ENCODE assay signal across 1 cellular context in genomic region chr12:105164068-105164467, GRCh38.
TF ChIP-seq lines count a peak whose summit lies in the region.

No MANE protein-coding gene starts in this region.

TF ChIP-seq in GM23338, 12 proteins besides CTCF, POLR2A, EP300 and RAD21 (continued from another document):
- TF ChIP-seq, protein P1, sequence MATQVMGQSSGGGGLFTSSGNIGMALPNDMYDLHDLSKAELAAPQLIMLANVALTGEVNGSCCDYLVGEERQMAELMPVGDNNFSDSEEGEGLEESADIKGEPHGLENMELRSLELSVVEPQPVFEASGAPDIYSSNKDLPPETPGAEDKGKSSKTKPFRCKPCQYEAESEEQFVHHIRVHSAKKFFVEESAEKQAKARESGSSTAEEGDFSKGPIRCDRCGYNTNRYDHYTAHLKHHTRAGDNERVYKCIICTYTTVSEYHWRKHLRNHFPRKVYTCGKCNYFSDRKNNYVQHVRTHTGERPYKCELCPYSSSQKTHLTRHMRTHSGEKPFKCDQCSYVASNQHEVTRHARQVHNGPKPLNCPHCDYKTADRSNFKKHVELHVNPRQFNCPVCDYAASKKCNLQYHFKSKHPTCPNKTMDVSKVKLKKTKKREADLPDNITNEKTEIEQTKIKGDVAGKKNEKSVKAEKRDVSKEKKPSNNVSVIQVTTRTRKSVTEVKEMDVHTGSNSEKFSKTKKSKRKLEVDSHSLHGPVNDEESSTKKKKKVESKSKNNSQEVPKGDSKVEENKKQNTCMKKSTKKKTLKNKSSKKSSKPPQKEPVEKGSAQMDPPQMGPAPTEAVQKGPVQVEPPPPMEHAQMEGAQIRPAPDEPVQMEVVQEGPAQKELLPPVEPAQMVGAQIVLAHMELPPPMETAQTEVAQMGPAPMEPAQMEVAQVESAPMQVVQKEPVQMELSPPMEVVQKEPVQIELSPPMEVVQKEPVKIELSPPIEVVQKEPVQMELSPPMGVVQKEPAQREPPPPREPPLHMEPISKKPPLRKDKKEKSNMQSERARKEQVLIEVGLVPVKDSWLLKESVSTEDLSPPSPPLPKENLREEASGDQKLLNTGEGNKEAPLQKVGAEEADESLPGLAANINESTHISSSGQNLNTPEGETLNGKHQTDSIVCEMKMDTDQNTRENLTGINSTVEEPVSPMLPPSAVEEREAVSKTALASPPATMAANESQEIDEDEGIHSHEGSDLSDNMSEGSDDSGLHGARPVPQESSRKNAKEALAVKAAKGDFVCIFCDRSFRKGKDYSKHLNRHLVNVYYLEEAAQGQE (IDR thresholded peaks at IDR 0.05; ENCODE audit: unreplicated experiment) = no peak
- TF ChIP-seq EZH2 (IDR thresholded peaks at IDR 0.05; ENCODE audit: low read depth, unreplicated experiment) (no peak), POLR2AphosphoS5 (IDR thresholded peaks at IDR 0.05; ENCODE audit: low read depth) (no peak), ZNF331 (CRISPR knock-in tag; IDR thresholded peaks at IDR 0.05; ENCODE audit: low read depth) (no peak), JUNB (IDR thresholded peaks at IDR 0.05; ENCODE audit: unreplicated experiment) (no peak), EZH2phosphoT487 (IDR thresholded peaks at IDR 0.05; ENCODE audit: unreplicated experiment) (no peak)
- TF ChIP-seq, protein P2, sequence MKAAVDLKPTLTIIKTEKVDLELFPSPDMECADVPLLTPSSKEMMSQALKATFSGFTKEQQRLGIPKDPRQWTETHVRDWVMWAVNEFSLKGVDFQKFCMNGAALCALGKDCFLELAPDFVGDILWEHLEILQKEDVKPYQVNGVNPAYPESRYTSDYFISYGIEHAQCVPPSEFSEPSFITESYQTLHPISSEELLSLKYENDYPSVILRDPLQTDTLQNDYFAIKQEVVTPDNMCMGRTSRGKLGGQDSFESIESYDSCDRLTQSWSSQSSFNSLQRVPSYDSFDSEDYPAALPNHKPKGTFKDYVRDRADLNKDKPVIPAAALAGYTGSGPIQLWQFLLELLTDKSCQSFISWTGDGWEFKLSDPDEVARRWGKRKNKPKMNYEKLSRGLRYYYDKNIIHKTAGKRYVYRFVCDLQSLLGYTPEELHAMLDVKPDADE (IDR thresholded peaks at IDR 0.05) = no peak
